9 cellular contexts compared by ENCODE assay signal in the genomic region with DNA sequence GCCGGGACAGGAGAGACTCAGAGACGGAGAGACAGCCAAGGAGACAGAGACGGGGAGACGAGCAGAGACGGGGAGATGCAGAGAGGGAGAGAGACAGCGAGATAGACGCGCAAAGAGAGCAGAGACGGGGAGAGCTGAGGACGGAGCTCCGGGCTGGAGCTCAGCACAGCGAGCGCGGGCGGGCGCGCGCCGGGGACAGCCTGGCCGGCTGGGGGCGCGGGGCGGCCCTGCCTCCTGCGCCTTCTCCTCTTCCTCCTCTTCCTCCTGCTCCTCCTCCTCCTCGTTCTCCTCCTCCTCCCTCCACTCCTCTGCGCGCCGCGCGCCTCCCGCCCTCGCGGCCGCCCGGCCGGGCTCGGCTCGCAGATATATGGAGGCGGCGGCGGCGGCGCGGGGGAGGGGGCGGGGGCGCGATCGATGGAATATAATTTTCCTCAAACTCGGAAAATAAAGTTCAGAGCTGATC. TPM values are rescaled to one million over a fixed set of nuclear protein-coding genes. Genes with fewer than 3 reads are reported as not detected.
A peak's percentile ranks its signal among the peaks of the same experiment; 100 is the strongest.
DNase-seq lines count a peak whose midpoint lies in the region; ATAC-seq and TF ChIP-seq lines count a peak whose summit lies in the region.
"Had no signal": no experiment of that assay in that cellular context is flagged by ENCODE, and none has a peak within 500 bp of the region (broad histone marks: within the 10 kb centered on the region; RNA-seq: fewer than 3 reads in every experiment).

TSS of gene ERFL (minus strand) at position 229 of the 463 bp plus-strand sequence. CDS start 15,530 bp downstream, outside the sequence.

- no peak within 1 kb of the TSS for H3K27ac ChIP-seq in breast epithelium
- no peak within 1 kb of the TSS for H3K27ac ChIP-seq in muscle layer of duodenum (ENCODE audit: low read length)
- H3K27ac ChIP-seq: C4-2B had no signal

- no peaks in the 10 kb centered on the region for H3K36me3 ChIP-seq in breast epithelium
- no peaks in the 10 kb centered on the region for H3K36me3 ChIP-seq in muscle layer of duodenum (ENCODE audit: control insufficient read depth in 1 of 2, insufficient read depth in 2 of 2, low read length in 2 of 2)

- H3K4me1 ChIP-seq in breast epithelium (peaks cover 0 to 7% of the 10 kb centered on the region in 2 donors), muscle layer of duodenum (ENCODE audit: control insufficient read depth in 1 of 2, insufficient read depth in 2 of 2, low read length in 2 of 2) (peaks cover 0 to 24% of the 10 kb centered on the region in 2 donors)

- intact Hi-C loops in breast epithelium (cut with DNase I; ENCODE audit: low total_unique reads) = loop anchor here (5.0 kb wide), 1 partner anchor 446 kb away; no protein-coding TSS in a partner anchor

- peak; percentile 28 for DNase-seq in NCI-H146 (lab: John Stamatoyannopoulos, UW)
- DNase-seq in NCI-H146 treated with DMSO at 0.1 percent for 48 hours (lab: John Stamatoyannopoulos, UW; ENCODE audit: unreplicated experiment) = no peak
- DNase-seq in NB4 (ENCODE audit: low read depth) = peak; percentile 28
- DNase-seq in breast epithelium (ENCODE audit: low spot score in 2 of 2) = no peak
- DNase-seq in NCI-H128 (lab: John Stamatoyannopoulos, UW; ENCODE audit: unreplicated experiment) = no peak
- DNase-seq in mucosa of gallbladder (ENCODE audit: low spot score) = no peak

- no peaks in the 10 kb centered on the region for H3K9me3 ChIP-seq in breast epithelium
- H3K9me3 ChIP-seq in muscle layer of duodenum (ENCODE audit: control insufficient read depth in 1 of 2, low read length in 2 of 2) = no peaks in the 10 kb centered on the region

- ATAC-seq in GM21447 (IDR thresholded peaks at IDR 0.05; ENCODE audit: unreplicated experiment) = no peak

- no peak for TF ChIP-seq POLR2A in NB4 (IDR thresholded peaks at IDR 0.05; ENCODE audit: extremely low read depth, insufficient read length)
- no peak for TF ChIP-seq POLR2A in breast epithelium (IDR thresholded peaks at IDR 0.05)

- no peak for TF ChIP-seq CTCF in NB4 (IDR thresholded peaks at IDR 0.05; ENCODE audit: low read depth, low read length)
- no peak for TF ChIP-seq CTCF in breast epithelium (IDR thresholded peaks at IDR 0.05)

- H3K4me3 ChIP-seq in NB4 (ENCODE audit: low read depth, low read length) = no peak within 1 kb of the TSS
- H3K4me3 ChIP-seq in breast epithelium = peak within 1 kb of the TSS; percentile 26 to 64 (median 51)
- H3K4me3 ChIP-seq in muscle layer of duodenum (ENCODE audit: low read depth in 1 of 2, low read length in 2 of 2) = peak within 1 kb of the TSS; percentile 44 to 62

- H3K27me3 ChIP-seq in breast epithelium (peaks cover 3 to 85% of the 10 kb centered on the region in 2 donors), muscle layer of duodenum (ENCODE audit: low read depth, low read length) (peaks cover 81% of the 10 kb centered on the region)

RNA-seq across cellular contexts. Expression of gene ERFL, which starts in this region (rescaled TPM):
- total RNA-seq in breast epithelium (under 1 TPM in 1 of 3 donors, not detected in 2; 0.15 TPM), mucosa of gallbladder (3.4 TPM)

Comparison
In these comparisons a context has a peak if more than half of its experiments do, and no peak if none do; other contexts are left out.
1. DNase-seq: peak in NCI-H146 (single experiment) and NB4 (single experiment); none in NCI-H146 treated with DMSO at 0.1 percent for 48 hours (single experiment), breast epithelium (0 of 2), NCI-H128 (single experiment) and mucosa of gallbladder (single experiment).